In the genomic region with DNA sequence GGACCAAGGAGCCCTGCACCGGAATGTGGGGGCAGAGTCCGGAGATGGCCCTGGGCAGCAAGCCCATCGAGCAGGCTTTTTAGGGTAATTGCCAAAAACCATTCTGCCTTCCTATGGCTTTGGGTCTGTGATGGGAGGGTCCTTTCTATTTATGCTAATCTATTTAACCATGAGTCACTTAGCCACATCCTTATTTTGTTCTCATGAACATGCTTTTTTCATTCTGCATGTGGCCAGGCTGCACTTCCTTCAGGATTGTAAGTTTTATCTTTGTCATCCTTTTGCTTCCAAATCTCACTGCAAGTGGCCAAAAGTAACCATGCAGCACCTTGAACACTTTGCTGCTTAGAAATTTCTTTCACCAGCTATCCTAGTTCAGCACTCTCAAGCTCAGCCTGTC, we compare ENCODE assay signal across 21 cellular contexts.
DNase-seq lines count a peak whose midpoint lies in the region; ATAC-seq and TF ChIP-seq lines count a peak whose summit lies in the region.
"Had no signal": no experiment of that assay in that cellular context is flagged by ENCODE, and none has a peak within 500 bp of the region (broad histone marks: within the 10 kb centered on the region; RNA-seq: fewer than 3 reads in every experiment).

No MANE protein-coding gene starts in this region.

- no peak for ATAC-seq in left lung
- ATAC-seq: A549, natural killer cell, sciatic nerve had no signal

- H3K36me3 ChIP-seq in left lung (no peaks in the 10 kb centered on the region), MM.1S (replicated peaks; ENCODE audit: insufficient read depth, low read length) (no peaks in the 10 kb centered on the region)

- H3K27me3 ChIP-seq in left lung, result no peaks in the 10 kb centered on the region
- H3K27me3 ChIP-seq in MM.1S (replicated peaks; ENCODE audit: insufficient read depth, low read length), result no peaks in the 10 kb centered on the region

- no peak overlapping the region for H3K27ac ChIP-seq in left lung
- no peak overlapping the region for H3K27ac ChIP-seq in MM.1S (ENCODE audit: low read length)
- H3K27ac ChIP-seq: A549, C4-2B had no signal

- H3K9ac ChIP-seq in MM.1S (ENCODE audit: low read length), result no peak overlapping the region

- no peaks in the 10 kb centered on the region for H3F3A ChIP-seq in MM.1S (ENCODE audit: insufficient read depth, low read length)

- no peaks in the 10 kb centered on the region for H3K4me1 ChIP-seq in left lung
- peaks cover 17% of the 10 kb centered on the region for H3K4me1 ChIP-seq in MM.1S (ENCODE audit: low read length)
- H3K4me1 ChIP-seq: A549 had no signal

- H3K4me3 ChIP-seq in left lung (no peak overlapping the region), MM.1S (ENCODE audit: low read length) (no peak overlapping the region)
- H3K4me3 ChIP-seq: A549 had no signal

- no peak overlapping the region for H2AFZ ChIP-seq in MM.1S (ENCODE audit: low read length)

- H4K20me1 ChIP-seq in MM.1S (ENCODE audit: insufficient read depth, low read length), result no peaks in the 10 kb centered on the region

- H3K79me2 ChIP-seq in MM.1S (ENCODE audit: low read length), result no peaks in the 10 kb centered on the region

- H3K4me2 ChIP-seq in MM.1S (ENCODE audit: low read depth, low read length), result no peak overlapping the region
- H3K4me2 ChIP-seq: A549 had no signal

- intact Hi-C loops in left lung (cut with DNase I), result no loop called here

- DNase-seq in A172 (ENCODE audit: low spot score), result peak; percentile 14
- DNase-seq in HT1080 (ENCODE audit: low read depth), result peak; percentile 29
- peak; percentile 61 for DNase-seq in RPMI8226
- DNase-seq in dedifferentiated amniotic fluid mesenchymal stem cell (ENCODE audit: extremely low spot score), result peak; percentile 21
- DNase-seq in left lung, result no peak
- no peak for DNase-seq in MM.1S
- DNase-seq in putamen (ENCODE audit: low spot score), result no peak
- DNase-seq in HCEC 1CT, result no peak
- DNase-seq: activated CD4-positive, alpha-beta T cell treated with anti-CD3 and anti-CD28 coated beads, Interleukin-2, amount 50 U/mL, for 48 hours; activated T-cell treated with anti-CD3 and anti-CD28 coated beads for 4 hours; erythroblast; KG1; left cardiac atrium; mesendoderm; natural killer cell; NCI-H2081 treated with DMSO at 0.1 percent for 48 hours; substantia nigra; T-cell had no signal

- no peak for TF ChIP-seq CTCF in left lung (IDR thresholded peaks at IDR 0.05)
- no peak for TF ChIP-seq CTCF in MM.1S (IDR thresholded peaks at IDR 0.05; ENCODE audit: low read length)

- H3K9me2 ChIP-seq in MM.1S (replicated peaks; ENCODE audit: insufficient read depth, low read length), result no peaks in the 10 kb centered on the region

- no peaks in the 10 kb centered on the region for H3K9me3 ChIP-seq in left lung
- no peaks in the 10 kb centered on the region for H3K9me3 ChIP-seq in MM.1S (replicated peaks; ENCODE audit: insufficient read depth, low read length)
- H3K9me3 ChIP-seq: A549 had no signal

Comparison
In these comparisons a context has a peak if more than half of its experiments do, and no peak if none do; other contexts are left out.
1. DNase-seq: peak in A172 (single experiment), HT1080 (single experiment), RPMI8226 (single experiment) and dedifferentiated amniotic fluid mesenchymal stem cell (single experiment); none in left lung (0 of 2), MM.1S (single experiment), putamen (single experiment) and HCEC 1CT (single experiment).